In the genomic region with DNA sequence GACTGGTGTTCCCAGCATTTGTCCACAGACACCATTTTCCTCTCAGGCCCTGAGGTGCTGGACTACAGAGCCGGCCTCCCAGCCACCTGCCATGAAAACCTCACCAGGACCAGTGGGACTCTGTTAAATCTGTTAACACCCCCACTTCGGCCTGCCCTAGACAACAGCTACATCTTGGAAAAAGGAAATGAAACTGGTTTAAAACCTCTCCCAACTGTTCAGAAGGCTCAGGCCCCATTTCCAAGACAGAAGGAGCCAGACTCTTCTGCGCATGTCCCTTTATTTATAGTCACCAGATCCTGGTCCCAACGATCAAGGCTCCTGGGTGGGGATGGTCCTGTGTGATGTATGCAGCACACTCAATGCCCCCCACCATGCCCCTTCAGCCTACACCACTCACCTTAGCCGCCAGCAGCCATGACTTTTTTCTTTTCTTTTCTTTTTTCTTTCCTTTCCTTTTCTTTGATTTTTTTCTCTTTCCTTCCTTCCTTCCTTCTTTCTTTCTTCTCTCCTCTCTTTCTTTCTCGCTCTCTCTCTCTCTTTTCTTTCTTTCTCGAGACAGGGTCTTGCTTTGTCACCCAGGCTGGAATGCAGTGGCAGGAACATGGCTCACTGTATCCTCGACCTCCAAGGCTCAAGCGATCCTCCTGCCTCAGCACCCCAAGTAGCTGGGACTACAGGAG, we compare ENCODE assay signal across 1 cellular context.
TF ChIP-seq lines count a peak whose summit lies in the region.

No MANE protein-coding gene starts in this region.

TF ChIP-seq in endothelial cell of umbilical vein, 7 proteins besides CTCF, POLR2A, EP300 and RAD21:
- TF ChIP-seq POLR2AphosphoS5 (IDR thresholded peaks at IDR 0.05; ENCODE audit: insufficient read depth, low read depth, low read length) (no peak), MYC (IDR thresholded peaks at IDR 0.05; ENCODE audit: low read depth, low read length) (no peak), EZH2 (IDR thresholded peaks at IDR 0.05; ENCODE audit: borderline replicate concordance, low read depth, low read length, severe bottlenecking) (no peak), FOS (IDR thresholded peaks at IDR 0.05; ENCODE audit: borderline replicate concordance, insufficient read depth, low read length) (no peak), JUN (IDR thresholded peaks at IDR 0.05; ENCODE audit: borderline replicate concordance, insufficient read depth, insufficient read length, low read depth) (no peak), GATA2 (IDR thresholded peaks at IDR 0.05; ENCODE audit: insufficient read depth, insufficient read length, low read depth, low read length) (no peak)
- TF ChIP-seq, protein P1, sequence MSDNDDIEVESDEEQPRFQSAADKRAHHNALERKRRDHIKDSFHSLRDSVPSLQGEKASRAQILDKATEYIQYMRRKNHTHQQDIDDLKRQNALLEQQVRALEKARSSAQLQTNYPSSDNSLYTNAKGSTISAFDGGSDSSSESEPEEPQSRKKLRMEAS (IDR thresholded peaks at IDR 0.05; ENCODE audit: insufficient read depth, insufficient read length): no peak
